Comparison of ENCODE assay signal across 9 cellular contexts in genomic region chr19:40702337-40703012, GRCh38. TPM values are rescaled to one million over a fixed set of nuclear protein-coding genes. Genes with fewer than 3 reads are reported as not detected.
DNase-seq lines count a peak whose midpoint lies in the region; ATAC-seq and TF ChIP-seq lines count a peak whose summit lies in the region.
"Had no signal": no experiment of that assay in that cellular context is flagged by ENCODE, and none has a peak within 500 bp of the region (broad histone marks: within the 10 kb centered on the region; RNA-seq: fewer than 3 reads in every experiment).

No MANE protein-coding gene starts in this region.

- H3K4me2 ChIP-seq in hepatocyte = no peak overlapping the region

- peak; percentile 64 for DNase-seq in KBM-7
- DNase-seq in anterior cingulate cortex (lab: John Stamatoyannopoulos, UW) = peak in 30 of 58 donors; percentile 6 to 79 (median 34)
- DNase-seq in hepatocyte (ENCODE audit: low spot score) = peak; percentile 66
- no peak for DNase-seq in tibial nerve (ENCODE audit: low spot score in 2 of 2)
- no peak for DNase-seq in upper lobe of right lung
- DNase-seq: NCI-H524 treated with DMSO at 0.1 percent for 48 hours, tibial artery had no signal

- no peaks in the 10 kb centered on the region for H3K9me3 ChIP-seq in hepatocyte (ENCODE audit: low read depth)
- no peaks in the 10 kb centered on the region for H3K9me3 ChIP-seq in tibial nerve
- no peaks in the 10 kb centered on the region for H3K9me3 ChIP-seq in upper lobe of right lung
- H3K9me3 ChIP-seq: tibial artery had no signal

- H3K36me3 ChIP-seq in hepatocyte (replicated peaks; ENCODE audit: insufficient read depth, low read depth) (no peaks in the 10 kb centered on the region), tibial nerve (peaks cover 0 to 91% (median 5%) of the 10 kb centered on the region in 3 donors), upper lobe of right lung (peaks cover 69% of the 10 kb centered on the region)

- ATAC-seq in upper lobe of right lung (no peak), HG02973 (IDR thresholded peaks at IDR 0.05; ENCODE audit: unreplicated experiment) (no peak), HG02938 (IDR thresholded peaks at IDR 0.05; ENCODE audit: unreplicated experiment) (no peak)

- no peaks in the 10 kb centered on the region for H3K9me2 ChIP-seq in hepatocyte (replicated peaks; ENCODE audit: insufficient read depth)

- H2AFZ ChIP-seq in hepatocyte = no peak overlapping the region

- peak; percentile 33 for TF ChIP-seq CTCF in hepatocyte (IDR thresholded peaks at IDR 0.05; ENCODE audit: poor library complexity)
- TF ChIP-seq CTCF in tibial nerve (IDR thresholded peaks at IDR 0.05) = peak in 4 of 5 experiments; percentile 5 to 31 (median 24)
- TF ChIP-seq CTCF in upper lobe of right lung (IDR thresholded peaks at IDR 0.05) = no peak

- in situ Hi-C loops in KBM-7 (cut with MboI; ENCODE audit: low pct_unique_long_range_greater_than_20kb, low sequenced_read_pairs) = no loop called here

- no peaks in the 10 kb centered on the region for H3K79me2 ChIP-seq in hepatocyte

- TF ChIP-seq POLR2A in tibial nerve (IDR thresholded peaks at IDR 0.05) = no peak

- intact Hi-C loops in upper lobe of right lung (cut with DNase I) = no loop called here

- no peak overlapping the region for H3K27ac ChIP-seq in hepatocyte
- peak overlapping the region in 2 of 4 donors; percentile 36 to 66 for H3K27ac ChIP-seq in tibial nerve
- no peak overlapping the region for H3K27ac ChIP-seq in upper lobe of right lung
- H3K27ac ChIP-seq: tibial artery had no signal

- no peaks in the 10 kb centered on the region for H4K20me1 ChIP-seq in hepatocyte (ENCODE audit: insufficient read depth, poor library complexity, severe bottlenecking)

- H3K27me3 ChIP-seq in hepatocyte (no peaks in the 10 kb centered on the region), tibial nerve (no peaks in the 10 kb centered on the region), upper lobe of right lung (no peaks in the 10 kb centered on the region)
- H3K27me3 ChIP-seq: tibial artery had no signal

- WGBS in hepatocyte (ENCODE audit: low lambda C conversion rate, missing lambda C conversion rate) = 63% methylated on average over 17 of the region's 18 CpGs
- WGBS in tibial nerve, 2 donors = 58 to 66% methylated on average over 18 of the region's 18 CpGs

- TF ChIP-seq EP300 in tibial nerve (IDR thresholded peaks at IDR 0.05) = no peak

- H3K4me3 ChIP-seq in hepatocyte = no peak overlapping the region
- no peak overlapping the region for H3K4me3 ChIP-seq in tibial nerve
- no peak overlapping the region for H3K4me3 ChIP-seq in upper lobe of right lung
- H3K4me3 ChIP-seq: tibial artery had no signal

- H3K4me1 ChIP-seq in hepatocyte (ENCODE audit: insufficient read depth) (no peaks in the 10 kb centered on the region), tibial nerve (peaks cover 0 to 22% (median 2%) of the 10 kb centered on the region in 4 donors), upper lobe of right lung (no peaks in the 10 kb centered on the region)
- H3K4me1 ChIP-seq: tibial artery had no signal

RNA-seq across cellular contexts. Expression of gene NUMBL, which starts 12.0 kb away (rescaled TPM):
- 15.7 and 26.0 TPM in 2 replicates for total RNA-seq in hepatocyte
- 31.3 and 32.1 TPM in 2 replicates for polyA plus RNA-seq in hepatocyte
- total RNA-seq in tibial nerve = 100 to 1,000 TPM; 203 to 284 (median 251) TPM
- total RNA-seq in upper lobe of right lung = 19.5 TPM

RNA-seq across cellular contexts. Expression of gene COQ8B, which starts 14.2 kb away (rescaled TPM):
- total RNA-seq in hepatocyte (46.2 and 49.2 TPM in 2 replicates), tibial nerve (10 to 100 TPM; 71.0 to 88.6 (median 84.3) TPM), upper lobe of right lung (43.6 TPM)
- polyA plus RNA-seq in hepatocyte = 40.2 and 40.7 TPM in 2 replicates

RNA-seq across cellular contexts. Expression of gene ITPKC, which starts 14.4 kb away (rescaled TPM):
- 52.3 and 52.9 TPM in 2 replicates for total RNA-seq in hepatocyte
- polyA plus RNA-seq in hepatocyte = 67.6 and 75.8 TPM in 2 replicates
- total RNA-seq in tibial nerve = 100 to 1,000 TPM in 1 of 4 donors, 10 to 100 TPM in 3; 72.0 to 114 (median 90.9) TPM
- total RNA-seq in upper lobe of right lung = 51.6 TPM

RNA-seq across cellular contexts. Expression of gene ACTMAP, which starts 47.8 kb away (rescaled TPM):
- total RNA-seq in hepatocyte (3.2 and 3.8 TPM in 2 replicates), tibial nerve (1 to 10 TPM; 2.5 to 7.1 (median 4.3) TPM), upper lobe of right lung (18.5 TPM)
- polyA plus RNA-seq in hepatocyte = 14.8 and 19.1 TPM in 2 replicates

RNA-seq across cellular contexts. Expression of gene SNRPA, which starts 48.5 kb away (rescaled TPM):
- total RNA-seq in hepatocyte = 25.1 and 33.2 TPM in 2 replicates
- 86.9 and 95.0 TPM in 2 replicates for polyA plus RNA-seq in hepatocyte
- 10 to 100 TPM; 52.8 to 92.7 (median 70.9) TPM for total RNA-seq in tibial nerve
- total RNA-seq in upper lobe of right lung = 51.7 TPM

Comparison
In these comparisons a context has a peak if more than half of its experiments do, and no peak if none do; other contexts are left out.
1. DNase-seq: peak in KBM-7 (single experiment), anterior cingulate cortex (30 of 58) and hepatocyte (single experiment); none in tibial nerve (0 of 2) and upper lobe of right lung (single experiment).